In the genomic region with DNA sequence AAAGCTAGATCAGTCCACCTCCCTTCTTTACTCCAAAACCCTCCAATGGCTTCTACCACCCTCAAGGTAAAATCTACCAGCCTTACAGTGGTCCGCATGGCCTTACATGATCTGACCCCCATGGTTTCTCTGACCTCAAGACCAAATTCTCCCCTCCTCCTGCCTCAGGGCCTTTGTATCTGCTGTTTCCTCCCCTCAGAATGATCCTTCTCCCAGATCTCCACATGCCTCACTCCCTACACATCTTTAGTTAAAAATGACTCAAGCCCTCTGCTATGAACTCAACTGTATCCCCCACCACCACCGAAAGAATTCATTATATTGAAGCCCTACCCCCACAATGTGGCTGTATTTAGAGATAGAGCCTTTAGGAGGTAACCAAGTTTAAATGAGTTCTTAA, we compare ENCODE assay signal across 16 cellular contexts.
"Had no signal": no experiment of that assay in that cellular context is flagged by ENCODE, and none has a peak within 500 bp of the region (broad histone marks: within the 10 kb centered on the region; RNA-seq: fewer than 3 reads in every experiment).

No MANE protein-coding gene starts in this region.

- H3K9me3 ChIP-seq: esophagus muscularis mucosa, left ventricle myocardium inferior, tibial artery, uterus had no signal

- DNase-seq: activated CD4-positive, alpha-beta T cell treated with anti-CD3 and anti-CD28 coated beads, Interleukin-2, amount 50 U/mL, for 48 hours; activated CD4-positive, CD25-positive, alpha-beta regulatory T cell treated with anti-CD3 and anti-CD28 coated beads, Interleukin-2, amount 50 U/mL, for 72 hours; activated naive CD4-positive, alpha-beta T cell treated with Interleukin-2 at 50 U/mL for 16 hours; activated T-cell treated with anti-CD3 and anti-CD28 coated beads, Interleukin-2, amount 50 U/mL, for 72 hours; hippocampal formation; left ventricle myocardium inferior; natural killer cell; retina; stimulated activated CD4-positive, alpha-beta T cell treated with anti-CD3 and anti-CD28 coated beads, Interleukin-2, amount 100 ng/mL, for 48 hours; stimulated activated naive CD4-positive, alpha-beta T cell; T-cell; T-helper 9 cell; tibial artery; uterus had no signal

- H3K4me1 ChIP-seq: uterus had no signal

- H3K4me3 ChIP-seq: esophagus muscularis mucosa, left ventricle myocardium inferior, tibial artery, uterus had no signal

- FAIRE-seq: colon had no signal

- H3K36me3 ChIP-seq: esophagus muscularis mucosa, left ventricle myocardium inferior, tibial artery, uterus had no signal

- H3K27me3 ChIP-seq: esophagus muscularis mucosa, tibial artery, uterus had no signal

- H3K27ac ChIP-seq: esophagus muscularis mucosa, left ventricle myocardium inferior, tibial artery, uterus had no signal

- ATAC-seq: activated T-cell treated with anti-CD3 and anti-CD28 coated beads, Interleukin-2, amount 50 U/mL, for 72 hours; natural killer cell; T-cell had no signal
